ENCODE assay signal across 14 cellular contexts in genomic region chr3:116453676-116454346, GRCh38. TPM values are rescaled to one million over a fixed set of nuclear protein-coding genes. Genes with fewer than 3 reads are reported as not detected.
A peak's percentile ranks its signal among the peaks of the same experiment; 100 is the strongest.
DNase-seq lines count a peak whose midpoint lies in the region; ATAC-seq, FAIRE-seq and TF ChIP-seq lines count a peak whose summit lies in the region.
"Had no signal": no experiment of that assay in that cellular context is flagged by ENCODE, and none has a peak within 500 bp of the region (broad histone marks: within the 10 kb centered on the region; RNA-seq: fewer than 3 reads in every experiment).

No MANE protein-coding gene starts in this region.

- no peak for DNase-seq in AG04449 (ENCODE audit: low read depth, low spot score)
- peak; percentile 73 for DNase-seq in inferior parietal cortex (ENCODE audit: extremely low spot score)
- DNase-seq in islet precursor cell: no peak
- no peak for DNase-seq in GM13976 (ENCODE audit: low spot score)
- DNase-seq in mucosa of descending colon: no peak
- DNase-seq: activated effector memory CD4-positive, alpha-beta T cell treated with anti-CD3 and anti-CD28 coated beads, Interleukin-2, amount 50 U/mL, for 16 hours; dermis blood vessel endothelial cell; DMS153; RPMI8226; upper lobe of left lung had no signal

- TF ChIP-seq CTCF in AG04449 (IDR thresholded peaks at IDR 0.05; ENCODE audit: insufficient read depth, low read length, missing control alignments): peak; percentile 27
- TF ChIP-seq CTCF in VCaP (conservative IDR thresholded peaks at IDR 0.05): peak; percentile 57
- no peak for TF ChIP-seq CTCF in GM13976 (IDR thresholded peaks at IDR 0.05; ENCODE audit: borderline replicate concordance, control extremely low read depth, extremely low read depth, insufficient read depth, missing control alignments)
- TF ChIP-seq CTCF in mucosa of descending colon (IDR thresholded peaks at IDR 0.05): no peak

- peak; percentile 95 for FAIRE-seq in G401.6 (lab: Jason Lieb, UNC)

- POLR2A ChIA-PET in AG04449 (lab: Yijun Ruan, JAX): no interaction called here

- intact Hi-C loops in mucosa of descending colon (cut with DNase I, micrococcal nuclease): no loop called here

- CTCF ChIA-PET in AG04449 (lab: Yijun Ruan, JAX): interaction anchor here (0.9 to 1.2 kb wide), 3 partner anchors 12 to 313 kb away, joined by 3 to 4 read pairs (median 3); no protein-coding TSS in a partner anchor

- no peak overlapping the region for H3K27ac ChIP-seq in VCaP
- H3K27ac ChIP-seq: upper lobe of left lung had no signal

- H3K9me3 ChIP-seq in mucosa of descending colon: no peaks in the 10 kb centered on the region
- H3K9me3 ChIP-seq: upper lobe of left lung had no signal

- H3K4me1 ChIP-seq in mucosa of descending colon (ENCODE audit: low read depth): no peaks in the 10 kb centered on the region
- H3K4me1 ChIP-seq: upper lobe of left lung had no signal

- H3K4me3 ChIP-seq in AG04449 (ENCODE audit: low read depth, low read length): no peak overlapping the region
- H3K4me3 ChIP-seq in mucosa of descending colon: no peak overlapping the region
- H3K4me3 ChIP-seq: upper lobe of left lung had no signal

- in situ Hi-C loops in GM13976 (cut with MboI; ENCODE audit: low sequenced_read_pairs, unreplicated experiment): no loop called here

- ATAC-seq in GM19023 (IDR thresholded peaks at IDR 0.05; ENCODE audit: unreplicated experiment) (no peak), mucosa of descending colon (no peak)
- ATAC-seq: activated CD4-positive, CD25-positive, alpha-beta regulatory T cell treated with anti-CD3 and anti-CD28 coated beads, Interleukin-2, amount 50 U/mL, for 24 hours had no signal

- no peaks in the 10 kb centered on the region for H3K36me3 ChIP-seq in mucosa of descending colon (ENCODE audit: low read depth)
- H3K36me3 ChIP-seq: upper lobe of left lung had no signal

RNA-seq across cellular contexts. Expression of gene LSAMP, which starts 8.5 kb away (rescaled TPM):
- total RNA-seq in mucosa of descending colon: 10 to 100 TPM in 1 of 3 donors, 1 to 10 TPM in 1, under 1 TPM in 1; 0.78 to 39.8 (median 1.9) TPM
- total RNA-seq: dermis blood vessel endothelial cell had no signal

Comparison
In these comparisons a context has a peak if more than half of its experiments do, and no peak if none do; other contexts are left out.
1. CTCF ChIP-seq: peak in AG04449 (single experiment) and VCaP (single experiment); none in GM13976 (single experiment) and mucosa of descending colon (single experiment).